ENCODE assay signal across 15 cellular contexts in the genomic region with DNA sequence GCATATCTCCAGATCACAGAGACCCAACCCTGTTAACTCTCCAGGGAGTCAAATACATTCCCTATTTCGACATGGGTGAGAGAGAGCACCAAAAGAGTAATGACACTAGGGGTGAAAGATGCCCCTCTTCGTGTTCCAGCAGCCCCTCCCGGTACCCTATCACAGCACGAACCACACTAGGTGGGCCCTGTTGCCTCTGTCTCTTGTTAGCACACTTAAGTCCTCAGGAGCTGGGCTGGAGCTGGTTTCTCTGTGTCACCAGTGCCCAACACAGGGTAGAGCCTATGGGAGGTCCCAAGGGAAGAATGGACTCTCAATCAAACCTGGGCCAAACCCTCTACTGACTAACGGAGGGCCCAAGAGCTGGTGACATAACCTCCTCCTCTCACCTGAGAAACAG. TPM values are rescaled to one million over a fixed set of nuclear protein-coding genes. Genes with fewer than 3 reads are reported as not detected.
DNase-seq lines count a peak whose midpoint lies in the region; ATAC-seq and TF ChIP-seq lines count a peak whose summit lies in the region.
"Had no signal": no experiment of that assay in that cellular context is flagged by ENCODE, and none has a peak within 500 bp of the region (broad histone marks: within the 10 kb centered on the region; RNA-seq: fewer than 3 reads in every experiment).

No MANE protein-coding gene starts in this region.

- H3K27me3 Mint-ChIP-seq in T-helper 2 cell treated with Interferon-gamma antibody and Interleukin-4, amounts not matched to agents 5 μg/mL and 100 μg/mL, for 36 hours (ENCODE audit: low read depth): peaks cover 6% of the 10 kb centered on the region
- peaks cover 15% of the 10 kb centered on the region for H3K27me3 Mint-ChIP-seq in dendritic cell treated with granulocyte-macrophage colony-stimulating factor and Interleukin-4, amounts not matched to agents 40 ng/mL and 50 ng/mL, for 4 days

- no peaks in the 10 kb centered on the region for H4K20me1 ChIP-seq in PC-3 (ENCODE audit: low read length)

- intact Hi-C loops in PC-3 (cut with micrococcal nuclease): no loop called here
- intact Hi-C loops in dendritic cell treated with granulocyte-macrophage colony-stimulating factor and Interleukin-4, amounts not matched to agents 40 ng/mL and 50 ng/mL, for 4 days (cut with micrococcal nuclease): loop anchor here (10.0 kb wide), 1 partner anchor 412 kb away; the partner anchor contains the start of gene SPIN1

- no TSS peak for BruUV-seq in PC-3 (replicated peaks; lab: Mats Ljungman, UMichigan)

- peak overlapping the region; percentile 79 for H3K4me3 ChIP-seq in PC-3 (ENCODE audit: low read length)
- peak overlapping the region; percentile 68 for H3K4me3 ChIP-seq in neuron (ENCODE audit: low read length)
- H3K4me3 ChIP-seq in right atrium auricular region: no peak overlapping the region
- H3K4me3 ChIP-seq: GM12878 had no signal

- H3K4me1 ChIP-seq in PC-3 (ENCODE audit: insufficient read depth, low read length) (peaks cover 9% of the 10 kb centered on the region; the same call in 1 of the 2 replicates), neuron (ENCODE audit: insufficient read depth, low read length) (peaks cover 8% of the 10 kb centered on the region), right atrium auricular region (peaks cover 0 to 22% of the 10 kb centered on the region in 2 donors)

- H3K79me2 ChIP-seq in PC-3 (ENCODE audit: low read length): no peaks in the 10 kb centered on the region

- H3K9ac ChIP-seq in PC-3 (ENCODE audit: low read length): no peak overlapping the region

- H3K36me3 ChIP-seq in PC-3 (ENCODE audit: low read depth, low read length) (no peaks in the 10 kb centered on the region), neuron (ENCODE audit: insufficient read depth, low read length) (peaks cover 14% of the 10 kb centered on the region), right atrium auricular region (peaks cover 11% of the 10 kb centered on the region)

- no peak for DNase-seq in T-helper 2 cell treated with Interferon-gamma antibody and Interleukin-4, amounts not matched to agents 5 μg/mL and 100 μg/mL, for 36 hours (ENCODE audit: low spot score)
- DNase-seq in T-helper 2 cell (no peak), PC-3 (no peak), NCI-H1105 (lab: John Stamatoyannopoulos, UW) (no peak), right atrium auricular region (ENCODE audit: low spot score) (no peak), DMS53 (lab: John Stamatoyannopoulos, UW) (no peak)
- DNase-seq: DND-41, KG1, NCI-H1694 treated with DMSO at 0.1 percent for 48 hours had no signal

- H3K4me2 ChIP-seq in PC-3 (ENCODE audit: low read length): peak overlapping the region; percentile 88

- H2AFZ ChIP-seq in PC-3 (ENCODE audit: low read length): peak overlapping the region; percentile 93; the same call in 1 of the 2 replicates
- no peak overlapping the region for H2AFZ ChIP-seq in neuron (ENCODE audit: low read depth, low read length)

- H3K27ac ChIP-seq in PC-3 (ENCODE audit: low read length) (no peak overlapping the region), right atrium auricular region (no peak overlapping the region)

- ATAC-seq in PC-3: no peak
- ATAC-seq: GM12878 had no signal

- peaks cover 11% of the 10 kb centered on the region for H3K4me1 Mint-ChIP-seq in T-helper 2 cell treated with Interferon-gamma antibody and Interleukin-4, amounts not matched to agents 5 μg/mL and 100 μg/mL, for 36 hours (ENCODE audit: low read depth)
- H3K4me1 Mint-ChIP-seq in dendritic cell treated with granulocyte-macrophage colony-stimulating factor and Interleukin-4, amounts not matched to agents 40 ng/mL and 50 ng/mL, for 4 days (ENCODE audit: low read depth): peaks cover 19% of the 10 kb centered on the region

- no peaks in the 10 kb centered on the region for H3K9me2 ChIP-seq in PC-3 (replicated peaks; ENCODE audit: low read length)

- no peaks in the 10 kb centered on the region for H3K9me3 Mint-ChIP-seq in T-helper 2 cell treated with Interferon-gamma antibody and Interleukin-4, amounts not matched to agents 5 μg/mL and 100 μg/mL, for 36 hours
- H3K9me3 Mint-ChIP-seq in dendritic cell treated with granulocyte-macrophage colony-stimulating factor and Interleukin-4, amounts not matched to agents 40 ng/mL and 50 ng/mL, for 4 days: no peaks in the 10 kb centered on the region

- no peaks in the 10 kb centered on the region for H3K36me3 Mint-ChIP-seq in T-helper 2 cell treated with Interferon-gamma antibody and Interleukin-4, amounts not matched to agents 5 μg/mL and 100 μg/mL, for 36 hours (ENCODE audit: low read depth)
- peaks cover 16% of the 10 kb centered on the region for H3K36me3 Mint-ChIP-seq in dendritic cell treated with granulocyte-macrophage colony-stimulating factor and Interleukin-4, amounts not matched to agents 40 ng/mL and 50 ng/mL, for 4 days (ENCODE audit: low read depth)

- no peak overlapping the region for H3K27ac Mint-ChIP-seq in T-helper 2 cell treated with Interferon-gamma antibody and Interleukin-4, amounts not matched to agents 5 μg/mL and 100 μg/mL, for 36 hours
- H3K27ac Mint-ChIP-seq in dendritic cell treated with granulocyte-macrophage colony-stimulating factor and Interleukin-4, amounts not matched to agents 40 ng/mL and 50 ng/mL, for 4 days: peak overlapping the region; percentile 94

- no peaks in the 10 kb centered on the region for H3K27me3 ChIP-seq in PC-3 (ENCODE audit: low read length)
- no peaks in the 10 kb centered on the region for H3K27me3 ChIP-seq in neuron (ENCODE audit: insufficient read depth, low read length)
- no peaks in the 10 kb centered on the region for H3K27me3 ChIP-seq in right atrium auricular region
- H3K27me3 ChIP-seq: ascending aorta had no signal

- POLR2A ChIA-PET in PC-3 (lab: Charles Lee; ENCODE audit: unreplicated experiment): no interaction called here

- CTCF ChIA-PET in PC-3 (lab: Charles Lee): no interaction called here

- H3F3A ChIP-seq in PC-3 (ENCODE audit: low read length, unreplicated experiment): no peaks in the 10 kb centered on the region

- no peaks in the 10 kb centered on the region for H3K9me3 ChIP-seq in PC-3 (ENCODE audit: low read length)
- H3K9me3 ChIP-seq in neuron (ENCODE audit: low read length): no peaks in the 10 kb centered on the region
- no peaks in the 10 kb centered on the region for H3K9me3 ChIP-seq in right atrium auricular region
- H3K9me3 ChIP-seq: ascending aorta had no signal

- TF ChIP-seq CTCF in PC-3 (conservative IDR thresholded peaks at IDR 0.05; ENCODE audit: low read depth, low read length): no peak
- TF ChIP-seq CTCF in right atrium auricular region (IDR thresholded peaks at IDR 0.05): no peak

- H3K4me3 Mint-ChIP-seq in T-helper 2 cell treated with Interferon-gamma antibody and Interleukin-4, amounts not matched to agents 5 μg/mL and 100 μg/mL, for 36 hours: peak overlapping the region; percentile 94
- no peak overlapping the region for H3K4me3 Mint-ChIP-seq in dendritic cell treated with granulocyte-macrophage colony-stimulating factor and Interleukin-4, amounts not matched to agents 40 ng/mL and 50 ng/mL, for 4 days

RNA-seq across cellular contexts. Expression of gene CDK20, which starts 1.2 kb away (rescaled TPM):
- total RNA-seq in PC-3 (2014; rRNA removed): 3.0 and 9.2 TPM in 2 replicates
- total RNA-seq in right atrium auricular region: 1 to 10 TPM; 4.4 to 5.2 TPM

RNA-seq across cellular contexts. Expression of gene SPATA31C1, which starts 55.4 kb away (rescaled TPM):
- total RNA-seq in PC-3 (2014; rRNA removed) (not detected in 2 replicates), right atrium auricular region (not detected)
- total RNA-seq: ascending aorta, endothelial cell of umbilical vein, GM12878, omental fat pad had no signal

Comparison
In these comparisons a context has a peak if more than half of its experiments do, and no peak if none do; other contexts are left out.
1. H3K4me3 ChIP-seq: peak in PC-3 (single experiment) and neuron (single experiment); none in right atrium auricular region (0 of 2).